In the genomic region with DNA sequence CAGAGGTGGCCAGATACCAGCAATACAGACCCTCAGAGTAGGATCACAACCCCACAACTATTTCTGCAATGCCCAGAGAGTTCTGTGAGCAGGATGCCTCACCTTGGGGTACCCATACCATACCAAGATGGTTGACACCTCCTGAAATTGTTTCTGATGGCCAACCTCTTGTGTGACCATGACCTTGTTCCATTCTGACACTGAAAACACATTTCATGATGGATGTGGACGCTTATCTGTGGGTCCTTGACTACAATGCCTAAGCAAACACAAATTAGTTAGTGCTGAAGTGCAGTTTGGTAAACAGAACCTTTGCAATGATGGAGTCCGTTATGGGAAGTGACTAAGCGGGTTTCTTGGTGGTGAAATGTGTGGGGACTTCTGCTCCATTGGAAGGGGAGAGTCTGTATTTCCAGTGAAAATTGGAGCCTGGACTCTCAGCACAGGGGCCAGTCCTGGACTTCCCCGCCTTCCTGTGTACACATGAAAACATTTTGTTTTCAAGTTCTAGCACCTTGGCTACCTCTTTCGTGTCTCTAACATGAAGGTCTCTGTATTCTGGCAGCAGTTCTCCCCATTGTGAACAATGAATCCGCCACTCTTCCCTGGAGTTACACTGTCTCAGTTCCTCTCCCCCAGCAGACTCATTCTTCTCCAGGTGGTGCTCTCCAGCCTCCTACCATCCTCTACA, we compare ENCODE assay signal across 1 cellular context.
A peak's percentile ranks its signal among the peaks of the same experiment; 100 is the strongest.
TF ChIP-seq lines count a peak whose summit lies in the region.

No MANE protein-coding gene starts in this region.

TF ChIP-seq in HepG2, 621 proteins besides CTCF, POLR2A, EP300 and RAD21 (continued from another document and continues in another):
- TF ChIP-seq, protein P1, sequence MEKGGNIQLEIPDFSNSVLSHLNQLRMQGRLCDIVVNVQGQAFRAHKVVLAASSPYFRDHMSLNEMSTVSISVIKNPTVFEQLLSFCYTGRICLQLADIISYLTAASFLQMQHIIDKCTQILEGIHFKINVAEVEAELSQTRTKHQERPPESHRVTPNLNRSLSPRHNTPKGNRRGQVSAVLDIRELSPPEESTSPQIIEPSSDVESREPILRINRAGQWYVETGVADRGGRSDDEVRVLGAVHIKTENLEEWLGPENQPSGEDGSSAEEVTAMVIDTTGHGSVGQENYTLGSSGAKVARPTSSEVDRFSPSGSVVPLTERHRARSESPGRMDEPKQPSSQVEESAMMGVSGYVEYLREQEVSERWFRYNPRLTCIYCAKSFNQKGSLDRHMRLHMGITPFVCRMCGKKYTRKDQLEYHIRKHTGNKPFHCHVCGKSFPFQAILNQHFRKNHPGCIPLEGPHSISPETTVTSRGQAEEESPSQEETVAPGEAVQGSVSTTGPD (CRISPR knock-in tag; IDR thresholded peaks at IDR 0.05): peak; percentile 44; the same call in 1 of the 2 replicates
- no peak for TF ChIP-seq HNRNPH1 (optimal IDR thresholded peaks at IDR 0.05; ENCODE audit: low read depth, low read length)
- 0 out of 2 replicates have a peak, but pooled peaks have one; percentile 35 for TF ChIP-seq ZSCAN21 (CRISPR knock-in tag; IDR thresholded peaks at IDR 0.05; ENCODE audit: borderline replicate concordance)
- no peak for TF ChIP-seq ZNF329 (CRISPR knock-in tag; IDR thresholded peaks at IDR 0.05; ENCODE audit: low read depth)
- TF ChIP-seq, protein P2, sequence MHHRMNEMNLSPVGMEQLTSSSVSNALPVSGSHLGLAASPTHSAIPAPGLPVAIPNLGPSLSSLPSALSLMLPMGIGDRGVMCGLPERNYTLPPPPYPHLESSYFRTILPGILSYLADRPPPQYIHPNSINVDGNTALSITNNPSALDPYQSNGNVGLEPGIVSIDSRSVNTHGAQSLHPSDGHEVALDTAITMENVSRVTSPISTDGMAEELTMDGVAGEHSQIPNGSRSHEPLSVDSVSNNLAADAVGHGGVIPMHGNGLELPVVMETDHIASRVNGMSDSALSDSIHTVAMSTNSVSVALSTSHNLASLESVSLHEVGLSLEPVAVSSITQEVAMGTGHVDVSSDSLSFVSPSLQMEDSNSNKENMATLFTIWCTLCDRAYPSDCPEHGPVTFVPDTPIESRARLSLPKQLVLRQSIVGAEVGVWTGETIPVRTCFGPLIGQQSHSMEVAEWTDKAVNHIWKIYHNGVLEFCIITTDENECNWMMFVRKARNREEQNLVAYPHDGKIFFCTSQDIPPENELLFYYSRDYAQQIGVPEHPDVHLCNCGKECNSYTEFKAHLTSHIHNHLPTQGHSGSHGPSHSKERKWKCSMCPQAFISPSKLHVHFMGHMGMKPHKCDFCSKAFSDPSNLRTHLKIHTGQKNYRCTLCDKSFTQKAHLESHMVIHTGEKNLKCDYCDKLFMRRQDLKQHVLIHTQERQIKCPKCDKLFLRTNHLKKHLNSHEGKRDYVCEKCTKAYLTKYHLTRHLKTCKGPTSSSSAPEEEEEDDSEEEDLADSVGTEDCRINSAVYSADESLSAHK (CRISPR knock-in tag; IDR thresholded peaks at IDR 0.05; ENCODE audit: borderline replicate concordance): no peak
- TF ChIP-seq, protein P3, sequence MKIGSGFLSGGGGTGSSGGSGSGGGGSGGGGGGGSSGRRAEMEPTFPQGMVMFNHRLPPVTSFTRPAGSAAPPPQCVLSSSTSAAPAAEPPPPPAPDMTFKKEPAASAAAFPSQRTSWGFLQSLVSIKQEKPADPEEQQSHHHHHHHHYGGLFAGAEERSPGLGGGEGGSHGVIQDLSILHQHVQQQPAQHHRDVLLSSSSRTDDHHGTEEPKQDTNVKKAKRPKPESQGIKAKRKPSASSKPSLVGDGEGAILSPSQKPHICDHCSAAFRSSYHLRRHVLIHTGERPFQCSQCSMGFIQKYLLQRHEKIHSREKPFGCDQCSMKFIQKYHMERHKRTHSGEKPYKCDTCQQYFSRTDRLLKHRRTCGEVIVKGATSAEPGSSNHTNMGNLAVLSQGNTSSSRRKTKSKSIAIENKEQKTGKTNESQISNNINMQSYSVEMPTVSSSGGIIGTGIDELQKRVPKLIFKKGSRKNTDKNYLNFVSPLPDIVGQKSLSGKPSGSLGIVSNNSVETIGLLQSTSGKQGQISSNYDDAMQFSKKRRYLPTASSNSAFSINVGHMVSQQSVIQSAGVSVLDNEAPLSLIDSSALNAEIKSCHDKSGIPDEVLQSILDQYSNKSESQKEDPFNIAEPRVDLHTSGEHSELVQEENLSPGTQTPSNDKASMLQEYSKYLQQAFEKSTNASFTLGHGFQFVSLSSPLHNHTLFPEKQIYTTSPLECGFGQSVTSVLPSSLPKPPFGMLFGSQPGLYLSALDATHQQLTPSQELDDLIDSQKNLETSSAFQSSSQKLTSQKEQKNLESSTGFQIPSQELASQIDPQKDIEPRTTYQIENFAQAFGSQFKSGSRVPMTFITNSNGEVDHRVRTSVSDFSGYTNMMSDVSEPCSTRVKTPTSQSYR (CRISPR knock-in tag; IDR thresholded peaks at IDR 0.05; ENCODE audit: borderline replicate concordance): peak; percentile 77; the same call in 1 of the 2 replicates
- TF ChIP-seq REL (CRISPR knock-in tag; conservative IDR thresholded peaks at IDR 0.05): no peak
- TF ChIP-seq ZMYM3 (CRISPR knock-in tag; IDR thresholded peaks at IDR 0.05): peak; percentile 57; the same call in 1 of the 2 replicates
- TF ChIP-seq FOXP1 (IDR thresholded peaks at IDR 0.05): peak; percentile 90
- TF ChIP-seq FOXP1 (CRISPR knock-in tag; IDR thresholded peaks at IDR 0.05): peak; percentile 99
- TF ChIP-seq KLF13 (CRISPR knock-in tag; IDR thresholded peaks at IDR 0.05): no peak
- TF ChIP-seq NFYB (CRISPR knock-in tag; IDR thresholded peaks at IDR 0.05): peak; percentile 29; the same call in 1 of the 2 replicates
- peak; percentile 51; the same call in 1 of the 2 replicates for TF ChIP-seq YEATS2 (CRISPR knock-in tag; IDR thresholded peaks at IDR 0.05; ENCODE audit: borderline replicate concordance)
- TF ChIP-seq, protein P4, sequence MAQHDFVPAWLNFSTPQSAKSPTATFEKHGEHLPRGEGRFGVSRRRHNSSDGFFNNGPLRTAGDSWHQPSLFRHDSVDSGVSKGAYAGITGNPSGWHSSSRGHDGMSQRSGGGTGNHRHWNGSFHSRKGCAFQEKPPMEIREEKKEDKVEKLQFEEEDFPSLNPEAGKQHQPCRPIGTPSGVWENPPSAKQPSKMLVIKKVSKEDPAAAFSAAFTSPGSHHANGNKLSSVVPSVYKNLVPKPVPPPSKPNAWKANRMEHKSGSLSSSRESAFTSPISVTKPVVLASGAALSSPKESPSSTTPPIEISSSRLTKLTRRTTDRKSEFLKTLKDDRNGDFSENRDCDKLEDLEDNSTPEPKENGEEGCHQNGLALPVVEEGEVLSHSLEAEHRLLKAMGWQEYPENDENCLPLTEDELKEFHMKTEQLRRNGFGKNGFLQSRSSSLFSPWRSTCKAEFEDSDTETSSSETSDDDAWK (CRISPR knock-in tag; IDR thresholded peaks at IDR 0.05): no peak
- TF ChIP-seq, protein P5, sequence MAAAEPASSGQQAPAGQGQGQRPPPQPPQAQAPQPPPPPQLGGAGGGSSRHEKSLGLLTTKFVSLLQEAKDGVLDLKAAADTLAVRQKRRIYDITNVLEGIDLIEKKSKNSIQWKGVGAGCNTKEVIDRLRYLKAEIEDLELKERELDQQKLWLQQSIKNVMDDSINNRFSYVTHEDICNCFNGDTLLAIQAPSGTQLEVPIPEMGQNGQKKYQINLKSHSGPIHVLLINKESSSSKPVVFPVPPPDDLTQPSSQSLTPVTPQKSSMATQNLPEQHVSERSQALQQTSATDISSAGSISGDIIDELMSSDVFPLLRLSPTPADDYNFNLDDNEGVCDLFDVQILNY (CRISPR knock-in tag; conservative IDR thresholded peaks at IDR 0.05): no peak
- peak; percentile 20; the same call in 1 of the 2 replicates for TF ChIP-seq ZKSCAN1 (IDR thresholded peaks at IDR 0.05; ENCODE audit: low read length)
- peak; percentile 88 for TF ChIP-seq NR2C2 (CRISPR knock-in tag; IDR thresholded peaks at IDR 0.05; ENCODE audit: borderline replicate concordance)
- TF ChIP-seq ZNF264 (CRISPR knock-in tag; IDR thresholded peaks at IDR 0.05): peak; percentile 95
- TF ChIP-seq, protein P6, sequence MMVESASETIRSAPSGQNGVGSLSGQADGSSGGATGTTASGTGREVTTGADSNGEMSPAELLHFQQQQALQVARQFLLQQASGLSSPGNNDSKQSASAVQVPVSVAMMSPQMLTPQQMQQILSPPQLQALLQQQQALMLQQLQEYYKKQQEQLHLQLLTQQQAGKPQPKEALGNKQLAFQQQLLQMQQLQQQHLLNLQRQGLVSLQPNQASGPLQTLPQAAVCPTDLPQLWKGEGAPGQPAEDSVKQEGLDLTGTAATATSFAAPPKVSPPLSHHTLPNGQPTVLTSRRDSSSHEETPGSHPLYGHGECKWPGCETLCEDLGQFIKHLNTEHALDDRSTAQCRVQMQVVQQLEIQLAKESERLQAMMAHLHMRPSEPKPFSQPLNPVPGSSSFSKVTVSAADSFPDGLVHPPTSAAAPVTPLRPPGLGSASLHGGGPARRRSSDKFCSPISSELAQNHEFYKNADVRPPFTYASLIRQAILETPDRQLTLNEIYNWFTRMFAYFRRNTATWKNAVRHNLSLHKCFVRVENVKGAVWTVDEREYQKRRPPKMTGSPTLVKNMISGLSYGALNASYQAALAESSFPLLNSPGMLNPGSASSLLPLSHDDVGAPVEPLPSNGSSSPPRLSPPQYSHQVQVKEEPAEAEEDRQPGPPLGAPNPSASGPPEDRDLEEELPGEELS (CRISPR knock-in tag; IDR thresholded peaks at IDR 0.05): peak; percentile 100
- TF ChIP-seq SMAD3 (CRISPR knock-in tag; IDR thresholded peaks at IDR 0.05): peak; percentile 97
- TF ChIP-seq, protein P7, sequence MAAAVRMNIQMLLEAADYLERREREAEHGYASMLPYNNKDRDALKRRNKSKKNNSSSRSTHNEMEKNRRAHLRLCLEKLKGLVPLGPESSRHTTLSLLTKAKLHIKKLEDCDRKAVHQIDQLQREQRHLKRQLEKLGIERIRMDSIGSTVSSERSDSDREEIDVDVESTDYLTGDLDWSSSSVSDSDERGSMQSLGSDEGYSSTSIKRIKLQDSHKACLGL (CRISPR knock-in tag; IDR thresholded peaks at IDR 0.05): no peak
- no peak for TF ChIP-seq ZNF570 (CRISPR knock-in tag; IDR thresholded peaks at IDR 0.05; ENCODE audit: borderline replicate concordance)
- TF ChIP-seq ZNF260 (CRISPR knock-in tag; IDR thresholded peaks at IDR 0.05; ENCODE audit: borderline replicate concordance, low read depth): no peak
- TF ChIP-seq, protein P8, sequence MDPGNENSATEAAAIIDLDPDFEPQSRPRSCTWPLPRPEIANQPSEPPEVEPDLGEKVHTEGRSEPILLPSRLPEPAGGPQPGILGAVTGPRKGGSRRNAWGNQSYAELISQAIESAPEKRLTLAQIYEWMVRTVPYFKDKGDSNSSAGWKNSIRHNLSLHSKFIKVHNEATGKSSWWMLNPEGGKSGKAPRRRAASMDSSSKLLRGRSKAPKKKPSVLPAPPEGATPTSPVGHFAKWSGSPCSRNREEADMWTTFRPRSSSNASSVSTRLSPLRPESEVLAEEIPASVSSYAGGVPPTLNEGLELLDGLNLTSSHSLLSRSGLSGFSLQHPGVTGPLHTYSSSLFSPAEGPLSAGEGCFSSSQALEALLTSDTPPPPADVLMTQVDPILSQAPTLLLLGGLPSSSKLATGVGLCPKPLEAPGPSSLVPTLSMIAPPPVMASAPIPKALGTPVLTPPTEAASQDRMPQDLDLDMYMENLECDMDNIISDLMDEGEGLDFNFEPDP (CRISPR knock-in tag; conservative IDR thresholded peaks at IDR 0.05): no peak
- TF ChIP-seq FOXK2 (IDR thresholded peaks at IDR 0.05): peak; percentile 78
- no peak for TF ChIP-seq CENPT (CRISPR knock-in tag; IDR thresholded peaks at IDR 0.05; ENCODE audit: low read depth)
- TF ChIP-seq SOX6 (IDR thresholded peaks at IDR 0.05): no peak
- TF ChIP-seq SOX6 (CRISPR knock-in tag; IDR thresholded peaks at IDR 0.05): peak; percentile 99
- TF ChIP-seq ZBTB1 (CRISPR knock-in tag; IDR thresholded peaks at IDR 0.05; ENCODE audit: borderline replicate concordance): no peak
- TF ChIP-seq ZNF605 (CRISPR knock-in tag; IDR thresholded peaks at IDR 0.05): peak; percentile 68
- peak; percentile 72; the same call in 1 of the 2 replicates for TF ChIP-seq ZNF746 (CRISPR knock-in tag; IDR thresholded peaks at IDR 0.05)
- peak; percentile 98 for TF ChIP-seq ETV5 (CRISPR knock-in tag; IDR thresholded peaks at IDR 0.05; ENCODE audit: borderline replicate concordance)
- TF ChIP-seq JUN (CRISPR knock-in tag; IDR thresholded peaks at IDR 0.05): peak; percentile 87
- TF ChIP-seq ZNF251 (CRISPR knock-in tag; IDR thresholded peaks at IDR 0.05): no peak
- TF ChIP-seq TCF7 (IDR thresholded peaks at IDR 0.05; ENCODE audit: low read depth): peak; percentile 94
- no peak for TF ChIP-seq ZNF816 (CRISPR knock-in tag; IDR thresholded peaks at IDR 0.05; ENCODE audit: borderline replicate concordance)
- 0 out of 2 replicates have a peak, but pooled peaks have one; percentile 48 for TF ChIP-seq ZFP41 (CRISPR knock-in tag; IDR thresholded peaks at IDR 0.05; ENCODE audit: borderline replicate concordance)
- no peak for TF ChIP-seq ZNF354B (CRISPR knock-in tag; IDR thresholded peaks at IDR 0.05)
- TF ChIP-seq WIZ (CRISPR knock-in tag; IDR thresholded peaks at IDR 0.05): peak; percentile 24; the same call in 1 of the 2 replicates
- TF ChIP-seq ZSCAN30 (CRISPR knock-in tag; IDR thresholded peaks at IDR 0.05): no peak
- peak; percentile 90 for TF ChIP-seq KAT8 (CRISPR knock-in tag; IDR thresholded peaks at IDR 0.05)
- no peak for TF ChIP-seq ZNF230 (CRISPR knock-in tag; IDR thresholded peaks at IDR 0.05)
- peak; percentile 60 for TF ChIP-seq YEATS4 (CRISPR knock-in tag; IDR thresholded peaks at IDR 0.05; ENCODE audit: borderline replicate concordance)
- no peak for TF ChIP-seq U2AF1 (optimal IDR thresholded peaks at IDR 0.05; ENCODE audit: low read depth, low read length)
- TF ChIP-seq ZNF777 (CRISPR knock-in tag; IDR thresholded peaks at IDR 0.05): no peak
- no peak for TF ChIP-seq FOXM1 (CRISPR knock-in tag; IDR thresholded peaks at IDR 0.05)
- TF ChIP-seq NFE2L1 (CRISPR knock-in tag; IDR thresholded peaks at IDR 0.05; ENCODE audit: borderline replicate concordance): peak; percentile 93
